Comparison of ENCODE assay signal across 12 cellular contexts in genomic region chr19:35558400-35559280, GRCh38. TPM values are rescaled to one million over a fixed set of nuclear protein-coding genes. Genes with fewer than 3 reads are reported as not detected.
A peak's percentile ranks its signal among the peaks of the same experiment; 100 is the strongest.
DNase-seq lines count a peak whose midpoint lies in the region; ATAC-seq and TF ChIP-seq lines count a peak whose summit lies in the region.
"Had no signal": no experiment of that assay in that cellular context is flagged by ENCODE, and none has a peak within 500 bp of the region (broad histone marks: within the 10 kb centered on the region; RNA-seq: fewer than 3 reads in every experiment).

No MANE protein-coding gene starts in this region.

- peaks cover 12% of the 10 kb centered on the region for H3K27me3 ChIP-seq in OCI-LY3 (ENCODE audit: low read depth, low read length)
- H3K27me3 ChIP-seq in hepatocyte = peaks cover 13% of the 10 kb centered on the region
- no peaks in the 10 kb centered on the region for H3K27me3 ChIP-seq in Caco-2 (replicated peaks; ENCODE audit: control insufficient read depth, insufficient read depth, low read length)

- intact Hi-C loops in Caco-2 (cut with micrococcal nuclease; ENCODE audit: unreplicated experiment) = no loop called here

- no peaks in the 10 kb centered on the region for H3K36me3 ChIP-seq in OCI-LY3 (replicated peaks; ENCODE audit: low read depth, low read length)
- no peaks in the 10 kb centered on the region for H3K36me3 ChIP-seq in hepatocyte (replicated peaks; ENCODE audit: insufficient read depth, low read depth)
- H3K36me3 ChIP-seq in Caco-2 (ENCODE audit: control insufficient read depth, insufficient read depth, low read length) = no peaks in the 10 kb centered on the region

- CTCF ChIA-PET in Caco-2 (lab: Charles Lee) = interaction anchor here (0.6 kb wide), 1 partner anchor 39 kb away, joined by 6 read pairs; no protein-coding TSS in a partner anchor

- no peak for TF ChIP-seq CTCF in OCI-LY3 (IDR thresholded peaks at IDR 0.05; ENCODE audit: low read depth, low read length)
- TF ChIP-seq CTCF in hepatocyte (IDR thresholded peaks at IDR 0.05; ENCODE audit: poor library complexity) = no peak
- no peak for TF ChIP-seq CTCF in Caco-2 (IDR thresholded peaks at IDR 0.05; ENCODE audit: insufficient read depth in 1 of 2, low read depth in 1 of 2, low read length in 1 of 2, severe bottlenecking in 1 of 2, unreplicated experiment in 1 of 2)

- POLR2A ChIA-PET in Caco-2 (lab: Charles Lee) = no interaction called here

- DNase-seq in hepatocyte (ENCODE audit: low spot score) (no peak), skeletal muscle cell (ENCODE audit: low read depth) (no peak), NCI-H146 treated with DMSO at 0.1 percent for 48 hours (lab: John Stamatoyannopoulos, UW; ENCODE audit: unreplicated experiment) (no peak), Caco-2 (no peak)
- no peak for DNase-seq in activated effector memory CD4-positive, alpha-beta T cell treated with Interleukin-2 at 50 U/mL for 16 hours
- DNase-seq: GF-D8 had no signal

- H3K27me3 Mint-ChIP-seq in Caco-2 (ENCODE audit: insufficient read depth, unreplicated experiment) = peaks cover 27% of the 10 kb centered on the region

- no peak overlapping the region for H3K27ac Mint-ChIP-seq in Caco-2 (ENCODE audit: unreplicated experiment)
- H3K27ac Mint-ChIP-seq: activated CD8-positive, alpha-beta T cell treated with anti-CD3 and anti-CD28 coated beads, Interleukin-2, amount 10 ng/mL, durations not matched to agents 7 days and 5 days had no signal

- ATAC-seq in GM21723 (IDR thresholded peaks at IDR 0.05; ENCODE audit: unreplicated experiment) = peak; percentile 19
- no peak for ATAC-seq in GM21381 (IDR thresholded peaks at IDR 0.05; ENCODE audit: unreplicated experiment)

- no peak overlapping the region for H3K4me3 Mint-ChIP-seq in Caco-2 (ENCODE audit: unreplicated experiment)

- H3K9me2 ChIP-seq in hepatocyte (replicated peaks; ENCODE audit: insufficient read depth) = no peaks in the 10 kb centered on the region

- H3K4me2 ChIP-seq in OCI-LY3 (ENCODE audit: low read length) (peak overlapping the region; percentile 48), hepatocyte (peak overlapping the region; percentile 90)

- H3K79me2 ChIP-seq in OCI-LY3 (ENCODE audit: low read length) (no peaks in the 10 kb centered on the region), hepatocyte (no peaks in the 10 kb centered on the region)

- peaks cover 14% of the 10 kb centered on the region for H3K4me1 ChIP-seq in OCI-LY3 (ENCODE audit: low read length)
- H3K4me1 ChIP-seq in hepatocyte (ENCODE audit: insufficient read depth) = peaks cover 3% of the 10 kb centered on the region
- H3K4me1 ChIP-seq in Caco-2 = 0 out of 2 replicates have a peak, but pooled peaks cover 5% of the 10 kb centered on the region

- H3K9me3 ChIP-seq in OCI-LY3 (ENCODE audit: insufficient read depth, low read length) = no peaks in the 10 kb centered on the region
- H3K9me3 ChIP-seq in hepatocyte (ENCODE audit: low read depth) = no peaks in the 10 kb centered on the region
- H3K9me3 ChIP-seq in Caco-2 = 0 out of 2 replicates have a peak, but pooled peaks cover 3% of the 10 kb centered on the region

- H4K20me1 ChIP-seq in OCI-LY3 (ENCODE audit: insufficient read depth, low read length) (no peaks in the 10 kb centered on the region), hepatocyte (ENCODE audit: insufficient read depth, poor library complexity, severe bottlenecking) (no peaks in the 10 kb centered on the region)

- WGBS in hepatocyte (ENCODE audit: low lambda C conversion rate, missing lambda C conversion rate) = 65% methylated on average over 22 of the region's 53 CpGs

- H3K4me1 Mint-ChIP-seq in Caco-2 (ENCODE audit: low read depth, unreplicated experiment) = no peaks in the 10 kb centered on the region

- H3K4me3 ChIP-seq in OCI-LY3 (ENCODE audit: low read length) (peak overlapping the region; percentile 19), hepatocyte (peak overlapping the region; percentile 33), skeletal muscle cell (ENCODE audit: low read depth, low read length) (peak overlapping the region; percentile 49), Caco-2 (ENCODE audit: low read depth, low read length) (no peak overlapping the region)

- H2AFZ ChIP-seq in OCI-LY3 (ENCODE audit: low read depth, low read length) (no peak overlapping the region), hepatocyte (no peak overlapping the region)

- no peaks in the 10 kb centered on the region for H3K9me3 Mint-ChIP-seq in Caco-2 (ENCODE audit: unreplicated experiment)

- peaks cover 5% of the 10 kb centered on the region for H3K36me3 Mint-ChIP-seq in Caco-2 (ENCODE audit: insufficient read depth, unreplicated experiment)

- H3K27ac ChIP-seq in OCI-LY3 (ENCODE audit: low read length) = no peak overlapping the region
- H3K27ac ChIP-seq in hepatocyte = no peak overlapping the region

- BruUV-seq in Caco-2 (replicated peaks; lab: Mats Ljungman, UMichigan) = no TSS peak

- no peak overlapping the region for H3K9ac ChIP-seq in OCI-LY3 (ENCODE audit: low read length)

RNA-seq across cellular contexts. Expression of gene ATP4A, which starts 4.8 kb away (rescaled TPM):
- total RNA-seq in hepatocyte = 5.0 and 6.4 TPM in 2 replicates
- 3.5 and 5.1 TPM in 2 replicates for polyA plus RNA-seq in hepatocyte
- total RNA-seq in Caco-2 (2022) = not detected in 2 replicates
- total RNA-seq: activated CD8-positive, alpha-beta T cell treated with anti-CD3 and anti-CD28 coated beads, Interleukin-2, amount 10 ng/mL, durations not matched to agents 7 days and 5 days; aorta; posterior vena cava had no signal
- polyA plus RNA-seq: aorta had no signal

RNA-seq across cellular contexts. Expression of gene TMEM147, which starts 13.2 kb away (rescaled TPM):
- total RNA-seq in hepatocyte = 115 and 133 TPM in 2 replicates
- polyA plus RNA-seq in hepatocyte = 287 and 288 TPM in 2 replicates
- total RNA-seq in Caco-2 (2022) = 126 and 140 TPM in 2 replicates

RNA-seq across cellular contexts. Expression of gene GAPDHS, which starts 25.4 kb away (rescaled TPM):
- total RNA-seq in hepatocyte (not detected in 2 replicates), Caco-2 (2022) (not detected in 2 replicates)
- not detected in 2 replicates for polyA plus RNA-seq in hepatocyte
- total RNA-seq: activated CD8-positive, alpha-beta T cell treated with anti-CD3 and anti-CD28 coated beads, Interleukin-2, amount 10 ng/mL, durations not matched to agents 7 days and 5 days; aorta; posterior vena cava had no signal
- polyA plus RNA-seq: aorta had no signal

RNA-seq across cellular contexts. Expression of gene PMIS2, which starts 27.3 kb away (rescaled TPM):
- total RNA-seq in hepatocyte (not detected in 2 replicates), Caco-2 (2022) (not detected in 2 replicates)
- not detected in 2 replicates for polyA plus RNA-seq in hepatocyte
- total RNA-seq: activated CD8-positive, alpha-beta T cell treated with anti-CD3 and anti-CD28 coated beads, Interleukin-2, amount 10 ng/mL, durations not matched to agents 7 days and 5 days; aorta; posterior vena cava had no signal
- polyA plus RNA-seq: aorta had no signal

RNA-seq across cellular contexts. Expression of gene SBSN, which starts 30.5 kb away (rescaled TPM):
- total RNA-seq in hepatocyte (0.40 TPM in 1 of 2 replicates, not detected in the other), Caco-2 (2022) (not detected in 2 replicates)
- polyA plus RNA-seq in hepatocyte = 0.19 and 0.66 TPM in 2 replicates
- total RNA-seq: activated CD8-positive, alpha-beta T cell treated with anti-CD3 and anti-CD28 coated beads, Interleukin-2, amount 10 ng/mL, durations not matched to agents 7 days and 5 days; aorta; posterior vena cava had no signal
